In genomic region chr3:131025500-131025899, GRCh38 we compare ENCODE assay signal across 10 cellular contexts. TPM values are rescaled to one million over a fixed set of nuclear protein-coding genes. Genes with fewer than 3 reads are reported as not detected.
DNase-seq lines count a peak whose midpoint lies in the region; ATAC-seq and TF ChIP-seq lines count a peak whose summit lies in the region.
"Had no signal": no experiment of that assay in that cellular context is flagged by ENCODE, and none has a peak within 500 bp of the region (broad histone marks: within the 10 kb centered on the region; RNA-seq: fewer than 3 reads in every experiment).

No MANE protein-coding gene starts in this region.

- H3K4me2 ChIP-seq in GM23248 (ENCODE audit: unreplicated experiment): peak overlapping the region; percentile 83

- H3K4me3 Mint-ChIP-seq in T-helper 17 cell: peak overlapping the region; percentile 92

- H3K36me3 ChIP-seq in GM23248 (ENCODE audit: low read depth) (no peaks in the 10 kb centered on the region), gastroesophageal sphincter (peaks cover 0 to 12% of the 10 kb centered on the region in 2 donors)
- H3K36me3 ChIP-seq: brain microvascular endothelial cell had no signal

- peak overlapping the region; percentile 92 for H3K9ac ChIP-seq in GM23248

- no peak for TF ChIP-seq EP300 in gastroesophageal sphincter (IDR thresholded peaks at IDR 0.05)

- H3K36me3 Mint-ChIP-seq in T-helper 17 cell (ENCODE audit: low read depth): peaks cover 5% of the 10 kb centered on the region

- no peaks in the 10 kb centered on the region for H3F3A ChIP-seq in GM23248 (ENCODE audit: insufficient read depth)

- H3K27ac Mint-ChIP-seq in T-helper 17 cell: peak overlapping the region; percentile 96

- no peaks in the 10 kb centered on the region for H3K9me2 ChIP-seq in GM23248 (ENCODE audit: insufficient read depth)

- 61 to 68% methylated on average over 1 of the region's 1 CpG for WGBS in GM23248 (ENCODE audit: low coverage in 1 of 2, low lambda C conversion rate in 2 of 2, missing lambda C conversion rate in 2 of 2), 2 experiments
- 69 to 92% methylated on average over 1 of the region's 1 CpG for WGBS in gastroesophageal sphincter (ENCODE audit: low coverage in 1 of 2), 2 donors

- in situ Hi-C loops in GM23248 (cut with MboI): loop anchor here (25.0 kb wide), 2 partner anchors 462 to 987 kb away; no protein-coding TSS in a partner anchor

- TF ChIP-seq POLR2A in gastroesophageal sphincter (IDR thresholded peaks at IDR 0.05): no peak

- no peak for ATAC-seq in T-helper 17 cell
- ATAC-seq in gastroesophageal sphincter: no peak
- ATAC-seq in HG02571 (IDR thresholded peaks at IDR 0.05; ENCODE audit: unreplicated experiment): no peak
- ATAC-seq in GM21515 (IDR thresholded peaks at IDR 0.05; ENCODE audit: unreplicated experiment): no peak
- ATAC-seq in HG03432 (IDR thresholded peaks at IDR 0.05; ENCODE audit: unreplicated experiment): no peak

- peak overlapping the region; percentile 93; the same call in 1 of the 2 replicates for H2AFZ ChIP-seq in GM23248

- H3K4me1 Mint-ChIP-seq in T-helper 17 cell: peaks cover 42% of the 10 kb centered on the region

- TF ChIP-seq CTCF in gastroesophageal sphincter (IDR thresholded peaks at IDR 0.05): no peak

- peaks cover 18% of the 10 kb centered on the region for H3K79me2 ChIP-seq in GM23248 (ENCODE audit: insufficient read depth)

- H3K27me3 ChIP-seq in GM23248 (replicated peaks; ENCODE audit: insufficient read depth) (no peaks in the 10 kb centered on the region), gastroesophageal sphincter (no peaks in the 10 kb centered on the region)
- H3K27me3 ChIP-seq: brain microvascular endothelial cell had no signal

- H3K9me3 ChIP-seq in GM23248 (ENCODE audit: low read depth) (no peaks in the 10 kb centered on the region), T-helper 17 cell (ENCODE audit: control insufficient read depth, low read length, poor library complexity, severe bottlenecking) (no peaks in the 10 kb centered on the region), gastroesophageal sphincter (no peaks in the 10 kb centered on the region)

- H3K4me3 ChIP-seq in GM23248 (peak overlapping the region; percentile 80), gastroesophageal sphincter (peak overlapping the region; percentile 70 to 87), skin epidermis (peak overlapping the region in 6 of 7 experiments; percentile 61 to 78 (median 70))

- H3K27ac ChIP-seq in GM23248: no peak overlapping the region
- no peak overlapping the region for H3K27ac ChIP-seq in gastroesophageal sphincter
- H3K27ac ChIP-seq in skin epidermis: peak overlapping the region in 2 of 21 experiments; percentile 86 to 96

- no peaks in the 10 kb centered on the region for H3K27me3 Mint-ChIP-seq in T-helper 17 cell

- no peak for DNase-seq in GM23248
- DNase-seq in T-helper 17 cell: no peak
- DNase-seq in NCI-H1105 (lab: John Stamatoyannopoulos, UW): no peak
- DNase-seq: brain microvascular endothelial cell; stimulated activated CD8-positive, alpha-beta memory T cell treated with anti-CD3 and anti-CD28 coated beads, Interleukin-4, amount 100 ng/mL, for 48 hours had no signal

- H4K20me1 ChIP-seq in GM23248 (ENCODE audit: insufficient read depth): no peaks in the 10 kb centered on the region

- peaks cover 27% of the 10 kb centered on the region for H3K4me1 ChIP-seq in GM23248 (ENCODE audit: insufficient read depth)
- H3K4me1 ChIP-seq in gastroesophageal sphincter: peaks cover 4 to 63% (median 9%) of the 10 kb centered on the region in 3 donors

RNA-seq across cellular contexts. Expression of gene ASTE1, which starts 1.1 kb away (rescaled TPM):
- 4.8 and 5.8 TPM in 2 replicates for total RNA-seq in GM23248 (2014; rRNA removed; shearing (Covaris generic))
- 4.8 and 5.3 TPM in 2 replicates for polyA plus RNA-seq in GM23248 (2016; fragmentation: Nextera tagmentation; extraction: Ambion mirVana)
- 10 to 100 TPM; 24.3 to 24.4 TPM for total RNA-seq in T-helper 17 cell
- total RNA-seq in gastroesophageal sphincter: 1 to 10 TPM; 3.0 to 4.8 (median 4.0) TPM

RNA-seq across cellular contexts. Expression of gene NEK11, which starts 1.2 kb away (rescaled TPM):
- total RNA-seq in GM23248 (2014; rRNA removed; shearing (Covaris generic)): 15.9 and 18.5 TPM in 2 replicates
- 5.7 and 7.6 TPM in 2 replicates for polyA plus RNA-seq in GM23248 (2016; fragmentation: Nextera tagmentation; extraction: Ambion mirVana)
- 1 to 10 TPM; 6.4 to 9.7 TPM for total RNA-seq in T-helper 17 cell
- 10 to 100 TPM in 1 of 4 donors, 1 to 10 TPM in 3; 4.4 to 19.1 (median 6.0) TPM for total RNA-seq in gastroesophageal sphincter
